In genomic region chr12:53757095-53757770, GRCh38 we compare ENCODE assay signal across 9 cellular contexts. TPM values are rescaled to one million over a fixed set of nuclear protein-coding genes. Genes with fewer than 3 reads are reported as not detected.
DNase-seq lines count a peak whose midpoint lies in the region; ATAC-seq and TF ChIP-seq lines count a peak whose summit lies in the region.
"Had no signal": no experiment of that assay in that cellular context is flagged by ENCODE, and none has a peak within 500 bp of the region (broad histone marks: within the 10 kb centered on the region; RNA-seq: fewer than 3 reads in every experiment).

No MANE protein-coding gene starts in this region.

- H3K4me1 ChIP-seq in mucosa of descending colon (ENCODE audit: low read depth): no peaks in the 10 kb centered on the region

- H3K27me3 ChIP-seq in BJ (ENCODE audit: control insufficient read depth, insufficient read depth, low read length): peaks cover 47% of the 10 kb centered on the region

- POLR2A ChIA-PET in BJ (lab: Charles Lee): no interaction called here

- H3K9me3 ChIP-seq in mucosa of descending colon: no peaks in the 10 kb centered on the region

- DNase-seq in BJ (ENCODE audit: low read depth) (no peak), NCI-H748 treated with DMSO at 0.1 percent for 48 hours (lab: John Stamatoyannopoulos, UW) (peak; percentile 74), epithelial cell of proximal tubule (ENCODE audit: low read depth) (no peak), mucosa of descending colon (peak; percentile 82 to 90 (median 86))
- DNase-seq in activated CD8-positive, alpha-beta memory T cell treated with anti-CD3 and anti-CD28 coated beads, Interleukin-2, amount 50 U/mL, for 1 hour (ENCODE audit: extremely low read depth): peak; percentile 27
- DNase-seq in stimulated activated CD8-positive, alpha-beta memory T cell treated with anti-CD3 and anti-CD28 coated beads, Interleukin-7, amount 100 ng/mL, for 4 hours (ENCODE audit: low read depth in 2 of 2): peak; percentile 46 to 59

- H3K4me3 ChIP-seq in BJ (ENCODE audit: low read depth, low read length): no peak overlapping the region
- peak overlapping the region; percentile 21 for H3K4me3 ChIP-seq in epithelial cell of proximal tubule (ENCODE audit: low read depth, low read length)
- H3K4me3 ChIP-seq in mucosa of descending colon: no peak overlapping the region

- no peaks in the 10 kb centered on the region for H3K36me3 ChIP-seq in BJ (ENCODE audit: control insufficient read depth, insufficient read depth, low read length)
- H3K36me3 ChIP-seq in mucosa of descending colon (ENCODE audit: low read depth): no peaks in the 10 kb centered on the region

- ATAC-seq in GM18907 (IDR thresholded peaks at IDR 0.05; ENCODE audit: unreplicated experiment) (peak; percentile 63), HG03280 (IDR thresholded peaks at IDR 0.05; ENCODE audit: unreplicated experiment) (peak; percentile 74), mucosa of descending colon (peak; percentile 93)

- peak; percentile 88 for TF ChIP-seq CTCF in BJ (IDR thresholded peaks at IDR 0.05; ENCODE audit: insufficient read depth, low read depth, low read length)
- peak; percentile 89 for TF ChIP-seq CTCF in epithelial cell of proximal tubule (conservative IDR thresholded peaks at IDR 0.05; ENCODE audit: low read depth, low read length)
- peak; percentile 98 for TF ChIP-seq CTCF in mucosa of descending colon (IDR thresholded peaks at IDR 0.05)

- CTCF ChIA-PET in BJ (lab: Yijun Ruan, JAX): interaction anchor here (0.8 to 11.2 kb wide), 14 partner anchors 9 to 450 kb away, joined by 3 to 124 read pairs (median 4); no protein-coding TSS in a partner anchor

- intact Hi-C loops in mucosa of descending colon (cut with DNase I, micrococcal nuclease): no loop called here

RNA-seq across cellular contexts. Expression of gene CISTR, which starts 5.5 kb away (rescaled TPM):
- not detected in 2 replicates for polyA plus RNA-seq in BJ (2011; rRNA removed)
- not detected in 2 replicates for polyA minus RNA-seq in BJ (2011; rRNA and poly(A)+ RNA removed)
- not detected in 2 replicates for total RNA-seq in epithelial cell of proximal tubule
- total RNA-seq in mucosa of descending colon: not detected
- total RNA-seq: T-helper 2 cell treated with Interferon-gamma antibody and Interleukin-4, amounts not matched to agents 100 ng/mL and 5 ng/mL, for 36 hours had no signal

RNA-seq across cellular contexts. Expression of gene CALCOCO1, which starts 30.0 kb away (rescaled TPM):
- polyA plus RNA-seq in BJ (2011; rRNA removed): 170 and 206 TPM in 2 replicates
- polyA minus RNA-seq in BJ (2011; rRNA and poly(A)+ RNA removed): 112 and 169 TPM in 2 replicates
- total RNA-seq in epithelial cell of proximal tubule (16.8 and 41.2 TPM in 2 replicates), mucosa of descending colon (100 to 1,000 TPM in 2 of 3 donors, 10 to 100 TPM in 1; 62.2 to 235 (median 119) TPM)

Comparison
In these comparisons a context has a peak if more than half of its experiments do, and no peak if none do; other contexts are left out.
1. DNase-seq: peak in NCI-H748 treated with DMSO at 0.1 percent for 48 hours (single experiment), activated CD8-positive, alpha-beta memory T cell treated with anti-CD3 and anti-CD28 coated beads, Interleukin-2, amount 50 U/mL, for 1 hour (single experiment), mucosa of descending colon (3 of 3) and stimulated activated CD8-positive, alpha-beta memory T cell treated with anti-CD3 and anti-CD28 coated beads, Interleukin-7, amount 100 ng/mL, for 4 hours (2 of 2); none in BJ (single experiment) and epithelial cell of proximal tubule (single experiment).
2. Peak in every context shown above with its lines, with median percentiles within 50 percentile points of each other: CTCF ChIP-seq and ATAC-seq.